17 cellular contexts compared by ENCODE assay signal in the genomic region with DNA sequence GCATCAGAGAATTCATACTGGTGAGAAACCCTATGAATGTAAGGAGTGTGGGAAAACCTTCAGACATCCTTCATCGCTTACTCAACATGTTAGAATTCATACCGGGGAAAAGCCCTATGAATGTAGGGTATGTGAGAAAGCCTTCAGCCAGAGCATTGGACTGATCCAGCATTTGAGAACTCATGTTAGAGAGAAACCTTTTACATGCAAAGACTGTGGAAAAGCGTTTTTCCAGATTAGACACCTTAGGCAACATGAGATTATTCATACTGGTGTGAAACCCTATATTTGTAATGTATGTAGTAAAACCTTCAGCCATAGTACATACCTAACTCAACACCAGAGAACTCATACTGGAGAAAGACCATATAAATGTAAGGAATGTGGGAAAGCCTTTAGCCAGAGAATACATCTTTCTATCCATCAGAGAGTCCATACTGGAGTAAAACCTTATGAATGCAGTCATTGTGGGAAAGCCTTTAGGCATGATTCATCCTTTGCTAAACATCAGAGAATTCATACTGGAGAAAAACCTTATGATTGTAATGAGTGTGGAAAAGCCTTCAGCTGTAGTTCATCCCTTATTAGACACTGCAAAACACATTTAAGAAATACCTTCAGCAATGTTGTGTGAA. TPM values are rescaled to one million over a fixed set of nuclear protein-coding genes. Genes with fewer than 3 reads are reported as not detected.
DNase-seq lines count a peak whose midpoint lies in the region; ATAC-seq and TF ChIP-seq lines count a peak whose summit lies in the region.
"Had no signal": no experiment of that assay in that cellular context is flagged by ENCODE, and none has a peak within 500 bp of the region (broad histone marks: within the 10 kb centered on the region; RNA-seq: fewer than 3 reads in every experiment).

No MANE protein-coding gene starts in this region.

- no peak overlapping the region for H3K27ac Mint-ChIP-seq in activated CD4-positive, alpha-beta T cell treated with anti-CD3 and anti-CD28 coated beads, Interleukin-2, amount 10 ng/mL, durations not matched to agents 24 days and 14 days
- H3K27ac Mint-ChIP-seq: activated B cell treated with CpG ODN at 0.5 μM for 24 hours; activated CD8-positive, alpha-beta T cell treated with anti-CD3 and anti-CD28 coated beads, Interleukin-2, amount 10 ng/mL, durations not matched to agents 7 days and 5 days; activated naive CD8-positive, alpha-beta T cell treated with anti-CD3 and anti-CD28 coated beads, Interleukin-2, amount 10 ng/mL, durations not matched to agents 7 days and 5 days; activated T-cell treated with anti-CD3 and anti-CD28 coated beads, Interleukin-2, amount 50 U/mL, for 72 hours had no signal

- H3K4me2 ChIP-seq in GM23248 (ENCODE audit: unreplicated experiment) = no peak overlapping the region
- no peak overlapping the region for H3K4me2 ChIP-seq in mesenchymal stem cell (ENCODE audit: low read length, poor library complexity, severe bottlenecking)
- H3K4me2 ChIP-seq: hepatocyte had no signal

- H2BK5ac ChIP-seq in mesenchymal stem cell (ENCODE audit: low read depth, low read length, poor library complexity, severe bottlenecking) = no peak overlapping the region

- H2BK12ac ChIP-seq in mesenchymal stem cell (ENCODE audit: low read length in 2 of 2) = no peak overlapping the region

- H3K9me3 ChIP-seq in GM23248 (ENCODE audit: low read depth) = peaks cover 25% of the 10 kb centered on the region
- peaks cover 96% of the 10 kb centered on the region for H3K9me3 ChIP-seq in mesenchymal stem cell (ENCODE audit: control insufficient read depth, low read length)

- no peak overlapping the region for H2AK5ac ChIP-seq in mesenchymal stem cell (ENCODE audit: low read length, severe bottlenecking)

- no peak overlapping the region for H3K4me3 Mint-ChIP-seq in activated CD4-positive, alpha-beta T cell treated with anti-CD3 and anti-CD28 coated beads, Interleukin-2, amount 10 ng/mL, durations not matched to agents 24 days and 14 days
- H3K4me3 Mint-ChIP-seq: activated B cell treated with CpG ODN at 0.5 μM for 24 hours; activated CD8-positive, alpha-beta T cell treated with anti-CD3 and anti-CD28 coated beads, Interleukin-2, amount 10 ng/mL, durations not matched to agents 7 days and 5 days; activated naive CD8-positive, alpha-beta T cell treated with anti-CD3 and anti-CD28 coated beads, Interleukin-2, amount 10 ng/mL, durations not matched to agents 7 days and 5 days; activated T-cell treated with anti-CD3 and anti-CD28 coated beads, Interleukin-2, amount 50 U/mL, for 72 hours; IgD-negative memory B cell had no signal

- H3K9ac ChIP-seq in GM23248 (no peak overlapping the region), mesenchymal stem cell (ENCODE audit: low read length) (no peak overlapping the region)

- peaks cover 49% of the 10 kb centered on the region for H3K9me3 Mint-ChIP-seq in activated CD4-positive, alpha-beta T cell treated with anti-CD3 and anti-CD28 coated beads, Interleukin-2, amount 10 ng/mL, durations not matched to agents 24 days and 14 days

- H2AFZ ChIP-seq in GM23248 = no peak overlapping the region
- no peak overlapping the region for H2AFZ ChIP-seq in mesenchymal stem cell (ENCODE audit: low read depth, low read length)
- H2AFZ ChIP-seq: hepatocyte had no signal

- DNase-seq in GM23248 (peak; percentile 31), LHCN-M2 (ENCODE audit: low read depth) (peak; percentile 11), astrocyte of the spinal cord (ENCODE audit: low read depth, low spot score) (peak; percentile 20), mesenchymal stem cell (peak; percentile 19), NCI-H2196 treated with DMSO at 0.1 percent for 48 hours (lab: John Stamatoyannopoulos, UW; ENCODE audit: unreplicated experiment) (no peak)
- no peak for DNase-seq in stimulated activated naive CD8-positive, alpha-beta T cell treated with anti-CD3 and anti-CD28 coated beads, Interleukin-15, Interleukin-2, amounts not matched to agents 100 U/mL and 50 U/mL, for 24 hours
- DNase-seq in activated CD4-positive, alpha-beta T cell treated with anti-CD3 and anti-CD28 coated beads, Interleukin-2, amount 10 ng/mL, durations not matched to agents 24 days and 14 days = no peak
- DNase-seq: activated B cell treated with CpG ODN at 0.5 μM for 24 hours; activated CD8-positive, alpha-beta T cell treated with anti-CD3 and anti-CD28 coated beads, Interleukin-2, amount 10 ng/mL, durations not matched to agents 7 days and 5 days; activated naive CD8-positive, alpha-beta T cell treated with anti-CD3 and anti-CD28 coated beads, Interleukin-2, amount 10 ng/mL, durations not matched to agents 7 days and 5 days; activated T-cell treated with anti-CD3 and anti-CD28 coated beads, Interleukin-2, amount 50 U/mL, for 72 hours; C1 segment of cervical spinal cord; kidney glomerular epithelial cell; NCI-H1048; trophoblast cell had no signal

- H2BK120ac ChIP-seq in mesenchymal stem cell (ENCODE audit: low read depth, low read length) = no peak overlapping the region

- peaks cover 83% of the 10 kb centered on the region for H3K36me3 Mint-ChIP-seq in activated CD4-positive, alpha-beta T cell treated with anti-CD3 and anti-CD28 coated beads, Interleukin-2, amount 10 ng/mL, durations not matched to agents 24 days and 14 days (ENCODE audit: low read depth)

- no peaks in the 10 kb centered on the region for H3K79me1 ChIP-seq in mesenchymal stem cell (replicated peaks; ENCODE audit: low read length, poor library complexity, severe bottlenecking)

- WGBS in GM23248 (ENCODE audit: low coverage in 1 of 2, low lambda C conversion rate in 2 of 2, missing lambda C conversion rate in 2 of 2), 2 experiments = 92 to 95% methylated on average over 3 of the region's 3 CpGs
- 100% methylated on average over 2 of the region's 3 CpGs for WGBS in mesenchymal stem cell

- H2BK15ac ChIP-seq in mesenchymal stem cell (ENCODE audit: low read depth, poor library complexity, severe bottlenecking) = no peak overlapping the region

- no peak overlapping the region for H3K14ac ChIP-seq in mesenchymal stem cell (ENCODE audit: low read length in 2 of 2)

- no peak for ATAC-seq in stimulated activated naive CD8-positive, alpha-beta T cell treated with anti-CD3 and anti-CD28 coated beads, Interleukin-15, Interleukin-2, amounts not matched to agents 100 U/mL and 50 U/mL, for 24 hours
- ATAC-seq: activated CD8-positive, alpha-beta T cell treated with anti-CD3 and anti-CD28 coated beads, Interleukin-2, amount 10 ng/mL, durations not matched to agents 7 days and 5 days; activated T-cell treated with anti-CD3 and anti-CD28 coated beads, Interleukin-2, amount 50 U/mL, for 72 hours had no signal

- in situ Hi-C loops in GM23248 (cut with MboI) (no loop called here), astrocyte of the spinal cord (cut with HindIII; ENCODE audit: low sequenced_read_pairs) (no loop called here)

- no peaks in the 10 kb centered on the region for H3K79me2 ChIP-seq in GM23248 (ENCODE audit: insufficient read depth)
- H3K79me2 ChIP-seq: hepatocyte had no signal

- no peaks in the 10 kb centered on the region for H3K4me1 ChIP-seq in GM23248 (ENCODE audit: insufficient read depth)
- H3K4me1 ChIP-seq in mesenchymal stem cell (ENCODE audit: control insufficient read depth, insufficient read depth, low read depth, low read length) = no peaks in the 10 kb centered on the region

- H3K36me3 ChIP-seq in GM23248 (ENCODE audit: low read depth) (peaks cover 83% of the 10 kb centered on the region), mesenchymal stem cell (ENCODE audit: control insufficient read depth in 1 of 2, insufficient read depth in 2 of 2, low read depth in 1 of 2, low read length in 2 of 2) (peaks cover 12 to 49% of the 10 kb centered on the region in 2 experiments)

- H4K8ac ChIP-seq in mesenchymal stem cell (ENCODE audit: low read length) = no peak overlapping the region

- no peak overlapping the region for H3K18ac ChIP-seq in mesenchymal stem cell (ENCODE audit: low read depth in 1 of 2, low read length in 2 of 2)

- no peaks in the 10 kb centered on the region for H4K20me1 ChIP-seq in GM23248 (ENCODE audit: insufficient read depth)

- TF ChIP-seq CTCF in astrocyte of the spinal cord (IDR thresholded peaks at IDR 0.05; ENCODE audit: low read depth, low read length) = no peak

- no peaks in the 10 kb centered on the region for H3K27me3 Mint-ChIP-seq in activated CD4-positive, alpha-beta T cell treated with anti-CD3 and anti-CD28 coated beads, Interleukin-2, amount 10 ng/mL, durations not matched to agents 24 days and 14 days
- H3K27me3 Mint-ChIP-seq: activated B cell treated with CpG ODN at 0.5 μM for 24 hours; activated naive CD8-positive, alpha-beta T cell treated with anti-CD3 and anti-CD28 coated beads, Interleukin-2, amount 10 ng/mL, durations not matched to agents 7 days and 5 days; IgD-negative memory B cell had no signal

- H3K4ac ChIP-seq in mesenchymal stem cell (ENCODE audit: low read depth in 1 of 2, low read length in 2 of 2) = no peak overlapping the region

- H3K27ac ChIP-seq in GM23248 (no peak overlapping the region), mesenchymal stem cell (ENCODE audit: low read length, poor library complexity, severe bottlenecking) (no peak overlapping the region)
- H3K27ac ChIP-seq: hepatocyte had no signal

- H3K9me2 ChIP-seq in GM23248 (ENCODE audit: insufficient read depth) = no peaks in the 10 kb centered on the region

- peaks cover 21% of the 10 kb centered on the region for H3F3A ChIP-seq in GM23248 (ENCODE audit: insufficient read depth)

- H3K23ac ChIP-seq in mesenchymal stem cell (ENCODE audit: low read length in 2 of 2) = no peak overlapping the region

- H3K27me3 ChIP-seq in GM23248 (replicated peaks; ENCODE audit: insufficient read depth) (no peaks in the 10 kb centered on the region), mesenchymal stem cell (ENCODE audit: control insufficient read depth in 1 of 2, insufficient read depth in 1 of 2, low read length in 2 of 2) (no peaks in the 10 kb centered on the region)
- H3K27me3 ChIP-seq: hepatocyte had no signal

- peaks cover 7% of the 10 kb centered on the region for H3K4me1 Mint-ChIP-seq in activated CD4-positive, alpha-beta T cell treated with anti-CD3 and anti-CD28 coated beads, Interleukin-2, amount 10 ng/mL, durations not matched to agents 24 days and 14 days
- H3K4me1 Mint-ChIP-seq: activated B cell treated with CpG ODN at 0.5 μM for 24 hours, IgD-negative memory B cell had no signal

- H3K4me3 ChIP-seq in GM23248 (no peak overlapping the region), astrocyte of the spinal cord (ENCODE audit: low read depth, low read length) (no peak overlapping the region), mesenchymal stem cell (ENCODE audit: insufficient read depth in 1 of 2, low read depth in 1 of 2, low read length in 2 of 2) (peak overlapping the region in 1 of 2 experiments; percentile 59)
- H3K4me3 ChIP-seq: hepatocyte had no signal

- intact Hi-C loops in activated CD4-positive, alpha-beta T cell treated with anti-CD3 and anti-CD28 coated beads, Interleukin-2, amount 10 ng/mL, durations not matched to agents 24 days and 14 days (cut with micrococcal nuclease) = no loop called here

- no peak overlapping the region for H4K91ac ChIP-seq in mesenchymal stem cell (ENCODE audit: low read length)

RNA-seq across cellular contexts. Expression of gene ZFP69B, which starts 12.8 kb away (rescaled TPM):
- 3.0 and 4.2 TPM in 2 replicates for total RNA-seq in GM23248 (2014; rRNA removed; shearing (Covaris generic))
- polyA plus RNA-seq in GM23248 (2016; fragmentation: Nextera tagmentation; extraction: Ambion mirVana) = 3.7 and 3.9 TPM in 2 replicates
- total RNA-seq in LHCN-M2 (2014; rRNA removed) = 4.9 and 6.8 TPM in 2 replicates
- polyA plus RNA-seq in LHCN-M2 (2012) = 1.6 TPM
- 2.9 TPM for polyA plus RNA-seq in mesenchymal stem cell (2013, experiment 1 of 2)
- polyA plus RNA-seq in mesenchymal stem cell (2013, experiment 2 of 2) = 2.5 TPM
- 5.5 and 6.3 TPM in 2 replicates for total RNA-seq in activated CD4-positive, alpha-beta T cell treated with anti-CD3 and anti-CD28 coated beads, Interleukin-2, amount 10 ng/mL, durations not matched to agents 24 days and 14 days

RNA-seq across cellular contexts. Expression of gene ZFP69, which starts 14.0 kb away (rescaled TPM):
- total RNA-seq in GM23248 (2014; rRNA removed; shearing (Covaris generic)) = 1.9 and 2.9 TPM in 2 replicates
- 2.5 and 3.8 TPM in 2 replicates for polyA plus RNA-seq in GM23248 (2016; fragmentation: Nextera tagmentation; extraction: Ambion mirVana)
- total RNA-seq in LHCN-M2 (2014; rRNA removed) = 1.2 and 2.2 TPM in 2 replicates
- 0.79 TPM for polyA plus RNA-seq in LHCN-M2 (2012)
- polyA plus RNA-seq in mesenchymal stem cell (2013, experiment 1 of 2) = 2.0 TPM
- 1.8 TPM for polyA plus RNA-seq in mesenchymal stem cell (2013, experiment 2 of 2)
- total RNA-seq in activated CD4-positive, alpha-beta T cell treated with anti-CD3 and anti-CD28 coated beads, Interleukin-2, amount 10 ng/mL, durations not matched to agents 24 days and 14 days = 3.1 and 3.9 TPM in 2 replicates

RNA-seq across cellular contexts. Expression of gene EXO5, which starts 45.5 kb away (rescaled TPM):
- 6.6 and 23.8 TPM in 2 replicates for total RNA-seq in GM23248 (2014; rRNA removed; shearing (Covaris generic))
- polyA plus RNA-seq in GM23248 (2016; fragmentation: Nextera tagmentation; extraction: Ambion mirVana) = 8.6 and 11.2 TPM in 2 replicates
- total RNA-seq in LHCN-M2 (2014; rRNA removed) = 16.5 and 18.4 TPM in 2 replicates
- 10.1 TPM for polyA plus RNA-seq in LHCN-M2 (2012)
- polyA plus RNA-seq in mesenchymal stem cell (2013, experiment 1 of 2) = 5.1 TPM
- polyA plus RNA-seq in mesenchymal stem cell (2013, experiment 2 of 2) = 4.3 TPM
- total RNA-seq in activated CD4-positive, alpha-beta T cell treated with anti-CD3 and anti-CD28 coated beads, Interleukin-2, amount 10 ng/mL, durations not matched to agents 24 days and 14 days = 17.2 and 18.0 TPM in 2 replicates

Comparison
In these comparisons a context has a peak if more than half of its experiments do, and no peak if none do; other contexts are left out.
1. DNase-seq: peak in GM23248 (single experiment), LHCN-M2 (single experiment), astrocyte of the spinal cord (single experiment) and mesenchymal stem cell (single experiment); none in NCI-H2196 treated with DMSO at 0.1 percent for 48 hours (single experiment), stimulated activated naive CD8-positive, alpha-beta T cell treated with anti-CD3 and anti-CD28 coated beads, Interleukin-15, Interleukin-2, amounts not matched to agents 100 U/mL and 50 U/mL, for 24 hours (single experiment) and activated CD4-positive, alpha-beta T cell treated with anti-CD3 and anti-CD28 coated beads, Interleukin-2, amount 10 ng/mL, durations not matched to agents 24 days and 14 days (single experiment).